8 cellular contexts compared by ENCODE assay signal in genomic region chr11:45964911-45965389, GRCh38.
DNase-seq lines count a peak whose midpoint lies in the region; ATAC-seq lines count a peak whose summit lies in the region.

No MANE protein-coding gene starts in this region.

- DNase-seq in GM04504 (ENCODE audit: low read depth) (peak; percentile 52), NCI-H446 (lab: John Stamatoyannopoulos, UW) (peak; percentile 59 to 86), cerebellar cortex (ENCODE audit: low spot score) (peak; percentile 90), kidney glomerular epithelial cell (lab: John Stamatoyannopoulos, UW) (peak; percentile 75)
- DNase-seq in activated CD4-positive, CD25-positive, alpha-beta regulatory T cell treated with anti-CD3 and anti-CD28 coated beads, Interleukin-2, amount 50 U/mL, for 72 hours = peak; percentile 36
- DNase-seq in stimulated activated CD4-positive, alpha-beta T cell treated with anti-CD3 and anti-CD28 coated beads, Interleukin-4, amount 100 ng/mL, for 1 hour = peak; percentile 42

- ATAC-seq in HG03139 (IDR thresholded peaks at IDR 0.05; ENCODE audit: unreplicated experiment) (peak; percentile 72), GM19328 (IDR thresholded peaks at IDR 0.05; ENCODE audit: unreplicated experiment) (no peak)

Comparison
In these comparisons a context has a peak if more than half of its experiments do, and no peak if none do; other contexts are left out.
1. DNase-seq: peak in every context shown above with its lines; median percentile 90 in cerebellar cortex; 75 in kidney glomerular epithelial cell; 72 in NCI-H446; 52 in GM04504; 42 in stimulated activated CD4-positive, alpha-beta T cell treated with anti-CD3 and anti-CD28 coated beads, Interleukin-4, amount 100 ng/mL, for 1 hour; 36 in activated CD4-positive, CD25-positive, alpha-beta regulatory T cell treated with anti-CD3 and anti-CD28 coated beads, Interleukin-2, amount 50 U/mL, for 72 hours.